ENCODE assay signal across 30 cellular contexts in genomic region chr3:52442409-52443267, GRCh38. TPM values are rescaled to one million over a fixed set of nuclear protein-coding genes. Genes with fewer than 3 reads are reported as not detected.
DNase-seq lines count a peak whose midpoint lies in the region; ATAC-seq and TF ChIP-seq lines count a peak whose summit lies in the region.
"Had no signal": no experiment of that assay in that cellular context is flagged by ENCODE, and none has a peak within 500 bp of the region (broad histone marks: within the 10 kb centered on the region; RNA-seq: fewer than 3 reads in every experiment).

No MANE protein-coding gene starts in this region.

- no peaks in the 10 kb centered on the region for H3K27me3 ChIP-seq in left ventricle myocardium inferior (ENCODE audit: low read depth)
- H3K27me3 ChIP-seq in subcutaneous abdominal adipose tissue (ENCODE audit: control insufficient read depth in 5 of 5, insufficient read depth in 4 of 5, low read length in 5 of 5) = no peaks in the 10 kb centered on the region
- H3K27me3 ChIP-seq: BE2C, ovary had no signal

- H3K27ac Mint-ChIP-seq in stimulated activated memory B cell treated with anti-CD40 and anti-IgM and Interleukin-4, amounts not matched to agents 10 μg/mL and 1 μg/mL and 100 μg/mL, for 72 hours = no peak overlapping the region
- H3K27ac Mint-ChIP-seq: T-helper 17 cell had no signal

- peaks cover 5% of the 10 kb centered on the region for H3K36me3 ChIP-seq in left ventricle myocardium inferior
- H3K36me3 ChIP-seq in mesodermal cell (ENCODE audit: control insufficient read depth, insufficient read depth, low read length) = no peaks in the 10 kb centered on the region
- H3K36me3 ChIP-seq in subcutaneous abdominal adipose tissue (ENCODE audit: control insufficient read depth in 5 of 5, insufficient read depth in 5 of 5, low read length in 5 of 5) = peaks cover 0 to 52% (median 44%) of the 10 kb centered on the region in 5 donors
- H3K36me3 ChIP-seq: BE2C, HAP-1, ovary had no signal

- peaks cover 37% of the 10 kb centered on the region for H3K4me1 ChIP-seq in left ventricle myocardium inferior
- H3K4me1 ChIP-seq in mesodermal cell (ENCODE audit: control insufficient read depth, insufficient read depth, low read length, poor library complexity, severe bottlenecking) = peaks cover 4% of the 10 kb centered on the region
- H3K4me1 ChIP-seq in subcutaneous abdominal adipose tissue (ENCODE audit: control insufficient read depth in 5 of 5, insufficient read depth in 5 of 5, low read length in 5 of 5) = peaks cover 12 to 91% (median 87%) of the 10 kb centered on the region in 5 donors
- H3K4me1 ChIP-seq: BE2C, HAP-1 had no signal

- no peaks in the 10 kb centered on the region for H3K36me3 Mint-ChIP-seq in stimulated activated memory B cell treated with anti-CD40 and anti-IgM and Interleukin-4, amounts not matched to agents 10 μg/mL and 1 μg/mL and 100 μg/mL, for 72 hours
- H3K36me3 Mint-ChIP-seq: brain, naive B cell had no signal

- intact Hi-C loops in left ventricle myocardium inferior (cut with micrococcal nuclease) (no loop called here), Right ventricle myocardium superior (cut with DNase I) (no loop called here)

- ATAC-seq in Right ventricle myocardium superior (ENCODE audit: poor library complexity) = no peak
- no peak for ATAC-seq in stimulated activated memory B cell treated with anti-CD40 and anti-IgM and Interleukin-4, amounts not matched to agents 10 μg/mL and 1 μg/mL and 100 μg/mL, for 72 hours
- ATAC-seq: left lobe of liver, PC-3, T-helper 17 cell had no signal

- H3K9me3 ChIP-seq in left ventricle myocardium inferior (replicated peaks) = no peaks in the 10 kb centered on the region
- H3K9me3 ChIP-seq in mesodermal cell (ENCODE audit: control insufficient read depth, low read length) = no peaks in the 10 kb centered on the region
- no peaks in the 10 kb centered on the region for H3K9me3 ChIP-seq in subcutaneous abdominal adipose tissue (ENCODE audit: control insufficient read depth in 5 of 5, low read length in 5 of 5)
- H3K9me3 ChIP-seq: BE2C, HAP-1, ovary had no signal

- peak overlapping the region; percentile 53 for H3K4me3 ChIP-seq in left ventricle myocardium inferior
- H3K4me3 ChIP-seq in coronary artery = peak overlapping the region; percentile 47
- peak overlapping the region; percentile 6 for H3K4me3 ChIP-seq in mesodermal cell (ENCODE audit: extremely low read depth, insufficient read depth, low read length, poor library complexity, severe bottlenecking)
- H3K4me3 ChIP-seq in subcutaneous abdominal adipose tissue (ENCODE audit: low read depth in 1 of 5, low read length in 5 of 5) = peak overlapping the region; percentile 76 to 91 (median 84)
- H3K4me3 ChIP-seq: HAP-1, ovary had no signal

- H3K27me3 Mint-ChIP-seq in stimulated activated memory B cell treated with anti-CD40 and anti-IgM and Interleukin-4, amounts not matched to agents 10 μg/mL and 1 μg/mL and 100 μg/mL, for 72 hours = no peaks in the 10 kb centered on the region
- H3K27me3 Mint-ChIP-seq: brain, T-helper 17 cell had no signal

- peaks cover 19% of the 10 kb centered on the region for H3K4me1 Mint-ChIP-seq in stimulated activated memory B cell treated with anti-CD40 and anti-IgM and Interleukin-4, amounts not matched to agents 10 μg/mL and 1 μg/mL and 100 μg/mL, for 72 hours

- DNase-seq in left ventricle myocardium inferior (no peak), Right ventricle myocardium superior (no peak), coronary artery (ENCODE audit: low spot score) (no peak), 8988T (no peak)
- DNase-seq in activated CD4-positive, alpha-beta T cell treated with anti-CD3 and anti-CD28 coated beads for 4 hours = no peak
- DNase-seq: ACHN; activated CD4-positive, alpha-beta T cell treated with anti-CD3 and anti-CD28 coated beads, Interleukin-2, amount 50 U/mL, for 48 hours; activated naive CD4-positive, alpha-beta T cell treated with Interleukin-2 at 50 U/mL for 16 hours; BE2C; COR-L47; effector CD4-positive, alpha-beta T cell; Kasumi-1; midbrain; naive B cell; NCI-H146; NCI-H226; NCI-H69; ovary; PC-3; stimulated activated CD4-positive, alpha-beta T cell treated with anti-CD3 and anti-CD28 coated beads, Interleukin-2, amount 100 ng/mL, for 48 hours; T-helper 17 cell; trophoblast cell had no signal

- H3K9ac ChIP-seq in subcutaneous abdominal adipose tissue (ENCODE audit: low read length in 5 of 5) = peak overlapping the region; percentile 56 to 90 (median 71)

- H3K4me3 Mint-ChIP-seq in stimulated activated memory B cell treated with anti-CD40 and anti-IgM and Interleukin-4, amounts not matched to agents 10 μg/mL and 1 μg/mL and 100 μg/mL, for 72 hours = no peak overlapping the region
- H3K4me3 Mint-ChIP-seq: T-helper 17 cell had no signal

- H3K27ac ChIP-seq in left ventricle myocardium inferior (replicated peaks) = peak overlapping the region; percentile 29
- peak overlapping the region in 1 of 2 donors; percentile 38 for H3K27ac ChIP-seq in coronary artery
- H3K27ac ChIP-seq in mesodermal cell (ENCODE audit: low read depth, low read length, severe bottlenecking) = no peak overlapping the region
- H3K27ac ChIP-seq in subcutaneous abdominal adipose tissue (ENCODE audit: low read depth, low read length) = peak overlapping the region; percentile 42
- H3K27ac ChIP-seq: epithelial cell of prostate, ovary had no signal

- no peak for TF ChIP-seq CTCF in left ventricle myocardium inferior (IDR thresholded peaks at IDR 0.05; ENCODE audit: borderline replicate concordance)
- TF ChIP-seq CTCF in coronary artery (IDR thresholded peaks at IDR 0.05) = no peak

- no peaks in the 10 kb centered on the region for H3K9me3 Mint-ChIP-seq in stimulated activated memory B cell treated with anti-CD40 and anti-IgM and Interleukin-4, amounts not matched to agents 10 μg/mL and 1 μg/mL and 100 μg/mL, for 72 hours
- H3K9me3 Mint-ChIP-seq: naive B cell had no signal

- WGBS in mesodermal cell (ENCODE audit: insufficient coverage in 2 of 2), 2 experiments = 91 to 93% methylated on average over 13 to 14 of the region's 16 CpGs

RNA-seq across cellular contexts. Expression of gene SEMA3G, which starts 2.3 kb away (rescaled TPM):
- 9.2 TPM for total RNA-seq in left ventricle myocardium inferior
- 10.4 TPM for total RNA-seq in Right ventricle myocardium superior
- 24.5 TPM for polyA plus RNA-seq in mesodermal cell (2013, experiment 1 of 2)
- polyA plus RNA-seq in mesodermal cell (2013, experiment 2 of 2) = 16.1 TPM

RNA-seq across cellular contexts. Expression of gene TNNC1, which starts 11.2 kb away (rescaled TPM):
- total RNA-seq in left ventricle myocardium inferior (8,962 TPM), Right ventricle myocardium superior (7,948 TPM)
- polyA plus RNA-seq in mesodermal cell (2013, experiment 1 of 2) = 12.7 TPM
- 15.9 TPM for polyA plus RNA-seq in mesodermal cell (2013, experiment 2 of 2)
- total RNA-seq: glomerular endothelial cell had no signal

RNA-seq across cellular contexts. Expression of gene NISCH, which starts 12.8 kb away (rescaled TPM):
- 44.3 TPM for total RNA-seq in left ventricle myocardium inferior
- total RNA-seq in Right ventricle myocardium superior = 46.0 TPM
- 128 TPM for polyA plus RNA-seq in mesodermal cell (2013, experiment 1 of 2)
- 101 TPM for polyA plus RNA-seq in mesodermal cell (2013, experiment 2 of 2)

RNA-seq across cellular contexts. Expression of gene PHF7, which starts 32.2 kb away (rescaled TPM):
- total RNA-seq in left ventricle myocardium inferior (16.8 TPM), Right ventricle myocardium superior (16.8 TPM)
- polyA plus RNA-seq in mesodermal cell (2013, experiment 1 of 2) = 10.6 TPM
- 12.2 TPM for polyA plus RNA-seq in mesodermal cell (2013, experiment 2 of 2)

RNA-seq across cellular contexts. Expression of gene BAP1, which starts 32.8 kb away (rescaled TPM):
- total RNA-seq in left ventricle myocardium inferior = 54.2 TPM
- 46.2 TPM for total RNA-seq in Right ventricle myocardium superior
- 77.0 TPM for polyA plus RNA-seq in mesodermal cell (2013, experiment 1 of 2)
- polyA plus RNA-seq in mesodermal cell (2013, experiment 2 of 2) = 66.7 TPM

Comparison
In these comparisons a context has a peak if more than half of its experiments do, and no peak if none do; other contexts are left out.
1. H3K4me3 ChIP-seq: peak in every context shown above with its lines; median percentile 84 in subcutaneous abdominal adipose tissue; 53 in left ventricle myocardium inferior; 47 in coronary artery; 6 in mesodermal cell.